8 cellular contexts compared by ENCODE assay signal in genomic region chr12:115354007-115354452, GRCh38.
DNase-seq lines count a peak whose midpoint lies in the region; ATAC-seq and TF ChIP-seq lines count a peak whose summit lies in the region.

No MANE protein-coding gene starts in this region.

- H3K36me3 Mint-ChIP-seq in activated T-helper 2 cell treated with anti-CD3 and anti-CD28 coated beads, Interferon-gamma antibody, Interleukin-2, Interleukin-4, amounts not matched to agents 10 μg/mL and 5 μg/mL and 100 μg/mL, durations not matched to agents 14 hours and 24 hours and 36 hours (ENCODE audit: low read depth) = no peaks in the 10 kb centered on the region
- no peaks in the 10 kb centered on the region for H3K36me3 Mint-ChIP-seq in naive thymus-derived CD8-positive, alpha-beta T cell

- peak overlapping the region; percentile 22 for H3K27ac Mint-ChIP-seq in activated T-helper 2 cell treated with anti-CD3 and anti-CD28 coated beads, Interferon-gamma antibody, Interleukin-2, Interleukin-4, amounts not matched to agents 10 μg/mL and 5 μg/mL and 100 μg/mL, durations not matched to agents 14 hours and 24 hours and 36 hours
- no peak overlapping the region for H3K27ac Mint-ChIP-seq in naive thymus-derived CD8-positive, alpha-beta T cell

- no peaks in the 10 kb centered on the region for H3K27me3 ChIP-seq in hepatocyte

- peak; percentile 70 for ATAC-seq in Right ventricle myocardium inferior
- ATAC-seq in naive thymus-derived CD8-positive, alpha-beta T cell = no peak

- no peaks in the 10 kb centered on the region for H3K9me3 Mint-ChIP-seq in activated T-helper 2 cell treated with anti-CD3 and anti-CD28 coated beads, Interferon-gamma antibody, Interleukin-2, Interleukin-4, amounts not matched to agents 10 μg/mL and 5 μg/mL and 100 μg/mL, durations not matched to agents 14 hours and 24 hours and 36 hours
- peaks cover 0 to 9% (median 0%) of the 10 kb centered on the region in 9 donors for H3K9me3 Mint-ChIP-seq in naive thymus-derived CD8-positive, alpha-beta T cell

- no peaks in the 10 kb centered on the region for H3K36me3 ChIP-seq in hepatocyte (replicated peaks; ENCODE audit: insufficient read depth, low read depth)

- H3K4me1 ChIP-seq in hepatocyte (ENCODE audit: insufficient read depth) = no peaks in the 10 kb centered on the region

- H3K79me2 ChIP-seq in hepatocyte = no peaks in the 10 kb centered on the region

- H3K4me1 Mint-ChIP-seq in activated T-helper 2 cell treated with anti-CD3 and anti-CD28 coated beads, Interferon-gamma antibody, Interleukin-2, Interleukin-4, amounts not matched to agents 10 μg/mL and 5 μg/mL and 100 μg/mL, durations not matched to agents 14 hours and 24 hours and 36 hours (ENCODE audit: low read depth) = no peaks in the 10 kb centered on the region
- H3K4me1 Mint-ChIP-seq in naive thymus-derived CD8-positive, alpha-beta T cell = peaks cover 0 to 3% (median 0%) of the 10 kb centered on the region in 4 donors

- H3K4me3 Mint-ChIP-seq in activated T-helper 2 cell treated with anti-CD3 and anti-CD28 coated beads, Interferon-gamma antibody, Interleukin-2, Interleukin-4, amounts not matched to agents 10 μg/mL and 5 μg/mL and 100 μg/mL, durations not matched to agents 14 hours and 24 hours and 36 hours (ENCODE audit: low read depth) = no peak overlapping the region
- H3K4me3 Mint-ChIP-seq in naive thymus-derived CD8-positive, alpha-beta T cell = no peak overlapping the region

- no peak overlapping the region for H3K4me3 ChIP-seq in hepatocyte

- no peaks in the 10 kb centered on the region for H3K9me3 ChIP-seq in hepatocyte (ENCODE audit: low read depth)

- no peaks in the 10 kb centered on the region for H3K9me2 ChIP-seq in hepatocyte (replicated peaks; ENCODE audit: insufficient read depth)

- peak overlapping the region; percentile 88 for H3K27ac ChIP-seq in hepatocyte

- 64% methylated on average over 4 of the region's 4 CpGs for WGBS in hepatocyte (ENCODE audit: low lambda C conversion rate, missing lambda C conversion rate)

- H3K4me2 ChIP-seq in hepatocyte = peak overlapping the region; percentile 69

- POLR2A ChIA-PET in naive thymus-derived CD8-positive, alpha-beta T cell (lab: Charles Lee) = no interaction called here

- no peak for TF ChIP-seq CTCF in hepatocyte (IDR thresholded peaks at IDR 0.05; ENCODE audit: poor library complexity)

- intact Hi-C loops in Right ventricle myocardium inferior (cut with DNase I) = no loop called here
- intact Hi-C loops in cardiac septum (cut with DNase I) = no loop called here
- intact Hi-C loops in activated T-helper 2 cell treated with anti-CD3 and anti-CD28 coated beads, Interferon-gamma antibody, Interleukin-2, Interleukin-4, amounts not matched to agents 10 μg/mL and 5 μg/mL and 100 μg/mL, durations not matched to agents 14 hours and 24 hours and 36 hours (cut with micrococcal nuclease) = no loop called here

- no peaks in the 10 kb centered on the region for H3K27me3 Mint-ChIP-seq in activated T-helper 2 cell treated with anti-CD3 and anti-CD28 coated beads, Interferon-gamma antibody, Interleukin-2, Interleukin-4, amounts not matched to agents 10 μg/mL and 5 μg/mL and 100 μg/mL, durations not matched to agents 14 hours and 24 hours and 36 hours (ENCODE audit: low read depth)
- peaks cover 0 to 3% (median 2%) of the 10 kb centered on the region in 5 donors for H3K27me3 Mint-ChIP-seq in naive thymus-derived CD8-positive, alpha-beta T cell

- H4K20me1 ChIP-seq in hepatocyte (ENCODE audit: insufficient read depth, poor library complexity, severe bottlenecking) = no peaks in the 10 kb centered on the region

- H2AFZ ChIP-seq in hepatocyte = peak overlapping the region; percentile 49

- DNase-seq in Right ventricle myocardium inferior (ENCODE audit: missing footprints) = no peak
- DNase-seq in cardiac septum (ENCODE audit: low spot score) = no peak
- no peak for DNase-seq in activated T-helper 2 cell treated with anti-CD3 and anti-CD28 coated beads, Interferon-gamma antibody, Interleukin-2, Interleukin-4, amounts not matched to agents 10 μg/mL and 5 μg/mL and 100 μg/mL, durations not matched to agents 14 hours and 24 hours and 36 hours (ENCODE audit: low spot score)
- peak; percentile 84 for DNase-seq in hepatocyte (ENCODE audit: low spot score)
- peak; percentile 22 for DNase-seq in superior temporal gyrus (ENCODE audit: extremely low spot score)
- no peak for DNase-seq in COLO668 (lab: John Stamatoyannopoulos, UW; ENCODE audit: unreplicated experiment)
- no peak for DNase-seq in HuH-7.5 (ENCODE audit: low spot score)
- no peak for DNase-seq in naive thymus-derived CD8-positive, alpha-beta T cell

Comparison
In these comparisons a context has a peak if more than half of its experiments do, and no peak if none do; other contexts are left out.
1. DNase-seq: peak in hepatocyte (single experiment) and superior temporal gyrus (single experiment); none in Right ventricle myocardium inferior (single experiment), cardiac septum (single experiment), activated T-helper 2 cell treated with anti-CD3 and anti-CD28 coated beads, Interferon-gamma antibody, Interleukin-2, Interleukin-4, amounts not matched to agents 10 μg/mL and 5 μg/mL and 100 μg/mL, durations not matched to agents 14 hours and 24 hours and 36 hours (single experiment), COLO668 (single experiment), HuH-7.5 (single experiment) and naive thymus-derived CD8-positive, alpha-beta T cell (0 of 10).